In genomic region chr19:1354496-1355257, GRCh38 we compare ENCODE assay signal across 1 cellular context.
TF ChIP-seq lines count a peak whose summit lies in the region.

No MANE protein-coding gene starts in this region.

TF ChIP-seq in K562, 482 proteins besides CTCF, POLR2A, EP300 and RAD21 (continued from another document and continues in another):
- TF ChIP-seq, protein P1, sequence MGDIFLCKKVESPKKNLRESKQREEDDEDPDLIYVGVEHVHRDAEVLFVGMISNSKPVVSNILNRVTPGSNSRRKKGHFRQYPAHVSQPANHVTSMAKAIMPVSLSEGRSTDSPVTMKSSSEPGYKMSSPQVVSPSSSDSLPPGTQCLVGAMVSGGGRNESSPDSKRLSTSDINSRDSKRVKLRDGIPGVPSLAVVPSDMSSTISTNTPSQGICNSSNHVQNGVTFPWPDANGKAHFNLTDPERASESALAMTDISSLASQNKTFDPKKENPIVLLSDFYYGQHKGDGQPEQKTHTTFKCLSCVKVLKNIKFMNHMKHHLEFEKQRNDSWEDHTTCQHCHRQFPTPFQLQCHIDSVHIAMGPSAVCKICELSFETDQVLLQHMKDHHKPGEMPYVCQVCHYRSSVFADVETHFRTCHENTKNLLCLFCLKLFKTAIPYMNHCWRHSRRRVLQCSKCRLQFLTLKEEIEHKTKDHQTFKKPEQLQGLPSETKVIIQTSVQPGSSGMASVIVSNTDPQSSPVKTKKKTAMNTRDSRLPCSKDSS (IDR thresholded peaks at IDR 0.05; ENCODE audit: low read depth, partially characterized antibody) = no peak
- no peak for TF ChIP-seq ZNF41 (CRISPR knock-in tag; conservative IDR thresholded peaks at IDR 0.05)
- no peak for TF ChIP-seq SP2 (IDR thresholded peaks at IDR 0.05; ENCODE audit: extremely low read depth, low read depth, low read length, poor library complexity, severe bottlenecking)
- no peak for TF ChIP-seq POLR3G (IDR thresholded peaks at IDR 0.05; ENCODE audit: extremely low read depth, insufficient read length, insufficient replicate concordance)
- peak; percentile 79; the same call in 1 of the 2 replicates for TF ChIP-seq RB1 (IDR thresholded peaks at IDR 0.05; ENCODE audit: low read depth)
- TF ChIP-seq ZFPM2 (CRISPR knock-in tag; IDR thresholded peaks at IDR 0.05) = no peak
- peak; percentile 83 for TF ChIP-seq VEZF1 (CRISPR knock-in tag; IDR thresholded peaks at IDR 0.05)
- TF ChIP-seq SMAD2 (IDR thresholded peaks at IDR 0.05; ENCODE audit: low read depth, low read length) = no peak
- no peak for TF ChIP-seq PURB (CRISPR knock-in tag; IDR thresholded peaks at IDR 0.05; ENCODE audit: low read depth)
- peak; percentile 56 for TF ChIP-seq POLR2B (IDR thresholded peaks at IDR 0.05; ENCODE audit: low read depth, partially characterized antibody)
- TF ChIP-seq POLR2G (IDR thresholded peaks at IDR 0.05; ENCODE audit: low read depth, low read length) = peak; percentile 95
- TF ChIP-seq E2F1 (CRISPR knock-in tag; IDR thresholded peaks at IDR 0.05) = no peak
- TF ChIP-seq SNIP1 (IDR thresholded peaks at IDR 0.05; ENCODE audit: low read depth) = no peak
- no peak for TF ChIP-seq STAT5A (IDR thresholded peaks at IDR 0.05; ENCODE audit: borderline replicate concordance, low read length)
- TF ChIP-seq E2F6 (IDR thresholded peaks at IDR 0.05; ENCODE audit: borderline replicate concordance in 1 of 2, extremely low read depth in 1 of 2, insufficient read depth in 1 of 2, insufficient read length in 1 of 2, low read depth in 1 of 2, low read length in 1 of 2, poor library complexity in 1 of 2, severe bottlenecking in 1 of 2) = peak in 1 of 2 experiments; percentile 71
- no peak for TF ChIP-seq NR2C1 (IDR thresholded peaks at IDR 0.05)
- no peak for TF ChIP-seq NR2C1 (tag; IDR thresholded peaks at IDR 0.05)
- no peak for TF ChIP-seq ZNF121 (CRISPR knock-in tag; conservative IDR thresholded peaks at IDR 0.05)
- TF ChIP-seq ZNF407 (IDR thresholded peaks at IDR 0.05; ENCODE audit: low read depth) = no peak
- TF ChIP-seq MCM7 (IDR thresholded peaks at IDR 0.05) = no peak
- no peak for TF ChIP-seq EZH2 (IDR thresholded peaks at IDR 0.05; ENCODE audit: borderline replicate concordance, low read depth, low read length)
- peak; percentile 38 for TF ChIP-seq NFYB (IDR thresholded peaks at IDR 0.05; ENCODE audit: extremely low read depth, insufficient read length)
- TF ChIP-seq E2F3 (CRISPR knock-in tag; IDR thresholded peaks at IDR 0.05) = no peak
- peak; percentile 89 for TF ChIP-seq CXXC5 (CRISPR knock-in tag; IDR thresholded peaks at IDR 0.05)
- TF ChIP-seq NBN (IDR thresholded peaks at IDR 0.05; ENCODE audit: low read depth) = no peak
- peak; percentile 65 for TF ChIP-seq MYC (IDR thresholded peaks at IDR 0.05; ENCODE audit: low read depth, low read length)
- TF ChIP-seq MYC (CRISPR knock-in tag; IDR thresholded peaks at IDR 0.05; ENCODE audit: borderline replicate concordance, low read depth) = no peak
- TF ChIP-seq, protein P2, sequence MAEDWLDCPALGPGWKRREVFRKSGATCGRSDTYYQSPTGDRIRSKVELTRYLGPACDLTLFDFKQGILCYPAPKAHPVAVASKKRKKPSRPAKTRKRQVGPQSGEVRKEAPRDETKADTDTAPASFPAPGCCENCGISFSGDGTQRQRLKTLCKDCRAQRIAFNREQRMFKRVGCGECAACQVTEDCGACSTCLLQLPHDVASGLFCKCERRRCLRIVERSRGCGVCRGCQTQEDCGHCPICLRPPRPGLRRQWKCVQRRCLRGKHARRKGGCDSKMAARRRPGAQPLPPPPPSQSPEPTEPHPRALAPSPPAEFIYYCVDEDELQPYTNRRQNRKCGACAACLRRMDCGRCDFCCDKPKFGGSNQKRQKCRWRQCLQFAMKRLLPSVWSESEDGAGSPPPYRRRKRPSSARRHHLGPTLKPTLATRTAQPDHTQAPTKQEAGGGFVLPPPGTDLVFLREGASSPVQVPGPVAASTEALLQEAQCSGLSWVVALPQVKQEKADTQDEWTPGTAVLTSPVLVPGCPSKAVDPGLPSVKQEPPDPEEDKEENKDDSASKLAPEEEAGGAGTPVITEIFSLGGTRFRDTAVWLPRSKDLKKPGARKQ (CRISPR knock-in tag; IDR thresholded peaks at IDR 0.05) = peak; percentile 64; the same call in 1 of the 2 replicates
- TF ChIP-seq CBX1 (IDR thresholded peaks at IDR 0.05; ENCODE audit: low read depth) = no peak
- TF ChIP-seq MTA1 (IDR thresholded peaks at IDR 0.05; ENCODE audit: borderline replicate concordance) = peak; percentile 61; the same call in 1 of the 2 replicates
- no peak for TF ChIP-seq CUX1 (CRISPR knock-in tag; IDR thresholded peaks at IDR 0.05)
- no peak for TF ChIP-seq ZNF212 (CRISPR knock-in tag; IDR thresholded peaks at IDR 0.05)
- TF ChIP-seq FOXK2 (conservative IDR thresholded peaks at IDR 0.05 in 1 of 2, IDR thresholded peaks at IDR 0.05 in 1 of 2; ENCODE audit: low read depth in 2 of 2) = no peak
- TF ChIP-seq NRF1 (conservative IDR thresholded peaks at IDR 0.05 in 1 of 2, IDR thresholded peaks at IDR 0.05 in 1 of 2) = peak; percentile 75 to 77
- TF ChIP-seq, protein P3, sequence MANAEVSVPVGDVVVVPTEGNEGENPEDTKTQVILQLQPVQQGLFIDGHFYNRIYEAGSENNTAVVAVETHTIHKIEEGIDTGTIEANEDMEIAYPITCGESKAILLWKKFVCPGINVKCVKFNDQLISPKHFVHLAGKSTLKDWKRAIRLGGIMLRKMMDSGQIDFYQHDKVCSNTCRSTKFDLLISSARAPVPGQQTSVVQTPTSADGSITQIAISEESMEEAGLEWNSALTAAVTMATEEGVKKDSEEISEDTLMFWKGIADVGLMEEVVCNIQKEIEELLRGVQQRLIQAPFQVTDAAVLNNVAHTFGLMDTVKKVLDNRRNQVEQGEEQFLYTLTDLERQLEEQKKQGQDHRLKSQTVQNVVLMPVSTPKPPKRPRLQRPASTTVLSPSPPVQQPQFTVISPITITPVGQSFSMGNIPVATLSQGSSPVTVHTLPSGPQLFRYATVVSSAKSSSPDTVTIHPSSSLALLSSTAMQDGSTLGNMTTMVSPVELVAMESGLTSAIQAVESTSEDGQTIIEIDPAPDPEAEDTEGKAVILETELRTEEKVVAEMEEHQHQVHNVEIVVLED (CRISPR knock-in tag; IDR thresholded peaks at IDR 0.05) = peak; percentile 75
- TF ChIP-seq HEY1 (CRISPR knock-in tag; IDR thresholded peaks at IDR 0.05; ENCODE audit: borderline replicate concordance) = no peak
- TF ChIP-seq NCOA4 (IDR thresholded peaks at IDR 0.05; ENCODE audit: partially characterized antibody) = no peak
- TF ChIP-seq PHF20 (IDR thresholded peaks at IDR 0.05; ENCODE audit: partially characterized antibody) = peak; percentile 19
- no peak for TF ChIP-seq PHB (CRISPR knock-in tag; IDR thresholded peaks at IDR 0.05)
- TF ChIP-seq ZNF316 (IDR thresholded peaks at IDR 0.05) = no peak
- no peak for TF ChIP-seq ZNF431 (CRISPR knock-in tag; IDR thresholded peaks at IDR 0.05)
- TF ChIP-seq STAT5B (CRISPR knock-in tag; IDR thresholded peaks at IDR 0.05) = no peak
